Comparison of ENCODE assay signal across 21 cellular contexts in genomic region chr7:74299401-74299800, GRCh38. TPM values are rescaled to one million over a fixed set of nuclear protein-coding genes. Genes with fewer than 3 reads are reported as not detected.
DNase-seq lines count a peak whose midpoint lies in the region; ATAC-seq, FAIRE-seq and TF ChIP-seq lines count a peak whose summit lies in the region.
"Had no signal": no experiment of that assay in that cellular context is flagged by ENCODE, and none has a peak within 500 bp of the region (broad histone marks: within the 10 kb centered on the region; RNA-seq: fewer than 3 reads in every experiment).

No MANE protein-coding gene starts in this region.

- H3K9me3 ChIP-seq in right cardiac atrium (ENCODE audit: control insufficient read depth, low read length) (no peaks in the 10 kb centered on the region), osteoblast (ENCODE audit: low read depth, low read length) (no peaks in the 10 kb centered on the region), small intestine (ENCODE audit: control insufficient read depth, low read depth) (no peaks in the 10 kb centered on the region)
- H3K9me3 ChIP-seq: A549, BE2C, HAP-1 had no signal

- H3K27ac ChIP-seq in right cardiac atrium (ENCODE audit: low read length) (no peak overlapping the region), osteoblast (ENCODE audit: low read depth, low read length) (no peak overlapping the region), small intestine (ENCODE audit: low read depth in 1 of 2, low read length in 1 of 2) (no peak overlapping the region)
- H3K27ac ChIP-seq: A549; BLaER1 treated with 17β-estradiol and CSF1 and Interleukin-3, amounts not matched to agents 10 nM and 100 nM had no signal

- H4K20me1 ChIP-seq in osteoblast (ENCODE audit: insufficient read depth, low read length) = peaks cover 64% of the 10 kb centered on the region

- H3K4me3 ChIP-seq in right cardiac atrium (ENCODE audit: low read length) = no peak overlapping the region
- no peak overlapping the region for H3K4me3 ChIP-seq in NB4 (ENCODE audit: low read depth, low read length)
- no peak overlapping the region for H3K4me3 ChIP-seq in osteoblast (ENCODE audit: insufficient read depth, low read length)
- H3K4me3 ChIP-seq in small intestine (ENCODE audit: low read depth in 1 of 2, low read length in 2 of 2) = no peak overlapping the region
- H3K4me3 ChIP-seq: A549; BLaER1 treated with 17β-estradiol and CSF1 and Interleukin-3, amounts not matched to agents 10 nM and 100 nM; GM12878; HAP-1 had no signal

- ATAC-seq in left ventricle myocardium superior (no peak), right cardiac atrium (no peak)
- ATAC-seq: A549, GM12878 had no signal

- intact Hi-C loops in left ventricle myocardium superior (cut with micrococcal nuclease) = no loop called here
- intact Hi-C loops in right cardiac atrium (cut with DNase I) = loop anchor here in 2 of 4 donors (10.0 kb wide), 2 partner anchors 75 to 95 kb away; no protein-coding TSS in a partner anchor

- no peaks in the 10 kb centered on the region for H3K4me1 ChIP-seq in right cardiac atrium (ENCODE audit: control insufficient read depth, insufficient read depth, low read length)
- H3K4me1 ChIP-seq in osteoblast (ENCODE audit: insufficient read depth, low read length) = peaks cover 11% of the 10 kb centered on the region
- peaks cover 0 to 3% of the 10 kb centered on the region in 2 donors for H3K4me1 ChIP-seq in small intestine (ENCODE audit: control insufficient read depth in 2 of 2, insufficient read depth in 1 of 2, low read depth in 1 of 2, low read length in 1 of 2)

- H3K36me3 ChIP-seq in osteoblast (ENCODE audit: insufficient read depth, low read length) (peaks cover 3% of the 10 kb centered on the region), small intestine (ENCODE audit: control insufficient read depth in 2 of 2, insufficient read depth in 2 of 2, low read length in 2 of 2) (no peaks in the 10 kb centered on the region)
- H3K36me3 ChIP-seq: BE2C, HAP-1 had no signal

- peaks cover 88% of the 10 kb centered on the region for H3K79me2 ChIP-seq in osteoblast (ENCODE audit: insufficient read depth, low read length)

- WGBS in right cardiac atrium = 97% methylated on average over 8 of the region's 8 CpGs
- 92 to 96% (median 93%) methylated on average over 8 of the region's 8 CpGs for WGBS in small intestine, 3 donors

- FAIRE-seq in small intestine (lab: Jason Lieb, UNC) = no peak
- FAIRE-seq: A549, G401.6, GM12878, H54 had no signal

- no peaks in the 10 kb centered on the region for H3K27me3 ChIP-seq in right cardiac atrium (ENCODE audit: control insufficient read depth, insufficient read depth)
- no peaks in the 10 kb centered on the region for H3K27me3 ChIP-seq in osteoblast (ENCODE audit: insufficient read depth, low read length)
- H3K27me3 ChIP-seq in small intestine (ENCODE audit: control insufficient read depth in 2 of 2, insufficient read depth in 2 of 2, low read length in 2 of 2) = no peaks in the 10 kb centered on the region
- H3K27me3 ChIP-seq: BE2C; BLaER1 treated with 17β-estradiol and CSF1 and Interleukin-3, amounts not matched to agents 10 nM and 100 nM had no signal

- TF ChIP-seq CTCF in NB4 (IDR thresholded peaks at IDR 0.05; ENCODE audit: low read depth, low read length) = no peak
- no peak for TF ChIP-seq CTCF in osteoblast (IDR thresholded peaks at IDR 0.05; ENCODE audit: extremely low read depth, low read depth, low read length)
- TF ChIP-seq CTCF in GM10266 (IDR thresholded peaks at IDR 0.05; ENCODE audit: control insufficient read depth, insufficient read depth, low read depth, missing control alignments) = no peak

- H2AFZ ChIP-seq in osteoblast (ENCODE audit: low read length) = no peak overlapping the region

- DNase-seq in left ventricle myocardium superior (peak; percentile 19), right cardiac atrium (no peak), NB4 (ENCODE audit: low read depth) (peak; percentile 60), osteoblast (ENCODE audit: insufficient read length, low spot score, missing footprints) (peak; percentile 34), GM10266 (ENCODE audit: extremely low spot score) (no peak), NCI-H526 (lab: John Stamatoyannopoulos, UW) (no peak), small intestine (no peak)
- DNase-seq: 8988T; AML-193; BE2C; CD4-positive, alpha-beta memory T cell; COR-L47; DMS153; DND-41; GOT3 had no signal

- TF ChIP-seq POLR2A in NB4 (IDR thresholded peaks at IDR 0.05; ENCODE audit: extremely low read depth, insufficient read length) = no peak

- H3K4me2 ChIP-seq in osteoblast (ENCODE audit: insufficient read depth, low read length) = no peak overlapping the region
- H3K4me2 ChIP-seq: A549 had no signal

RNA-seq across cellular contexts. Expression of gene CLIP2, which starts 10.2 kb away (rescaled TPM):
- total RNA-seq in left ventricle myocardium superior = 6.9 TPM
- 1 to 10 TPM; 7.2 to 9.4 (median 8.9) TPM for total RNA-seq in right cardiac atrium
- polyA plus RNA-seq in right cardiac atrium = 6.3 TPM
- total RNA-seq in osteoblast = 58.3 and 70.9 TPM in 2 replicates
- 10 to 100 TPM; 11.3 to 25.9 (median 12.5) TPM for polyA plus RNA-seq in small intestine

RNA-seq across cellular contexts. Expression of gene RFC2, which starts 45.2 kb away (rescaled TPM):
- 10.5 TPM for total RNA-seq in left ventricle myocardium superior
- 10 to 100 TPM in 1 of 4 donors, 1 to 10 TPM in 3; 8.9 to 11.5 (median 9.1) TPM for total RNA-seq in right cardiac atrium
- polyA plus RNA-seq in right cardiac atrium = 9.4 TPM
- 12.3 and 13.0 TPM in 2 replicates for total RNA-seq in osteoblast
- 10 to 100 TPM in 2 of 3 donors, 1 to 10 TPM in 1; 5.4 to 27.1 (median 12.2) TPM for polyA plus RNA-seq in small intestine

Comparison
In these comparisons a context has a peak if more than half of its experiments do, and no peak if none do; other contexts are left out.
1. DNase-seq: peak in left ventricle myocardium superior (single experiment), NB4 (single experiment) and osteoblast (single experiment); none in right cardiac atrium (0 of 3), GM10266 (single experiment), NCI-H526 (0 of 2) and small intestine (single experiment).